In genomic region chr15:89367485-89368451, GRCh38 we compare ENCODE assay signal across 1 cellular context.
TF ChIP-seq lines count a peak whose summit lies in the region.

No MANE protein-coding gene starts in this region.

TF ChIP-seq in WTC11, 78 proteins besides CTCF, POLR2A, EP300 and RAD21 (continued from another document):
- TF ChIP-seq TEAD1 (CRISPR knock-in tag; IDR thresholded peaks at IDR 0.05) (peak; percentile 68; the same call in 1 of the 2 replicates), NFYB (CRISPR knock-in tag; conservative IDR thresholded peaks at IDR 0.05; ENCODE audit: low read depth) (peak; percentile 58), E2F4 (CRISPR knock-in tag; IDR thresholded peaks at IDR 0.05; ENCODE audit: borderline replicate concordance, low read depth) (peak; percentile 96), ZBTB43 (CRISPR knock-in tag; IDR thresholded peaks at IDR 0.05) (0 out of 2 replicates have a peak, but pooled peaks have one; percentile 24)
TF ChIP-seq in WTC11: peak in this region for 19.
